In genomic region chr11:47243454-47243853, GRCh38 we compare ENCODE assay signal across 13 cellular contexts. TPM values are rescaled to one million over a fixed set of nuclear protein-coding genes. Genes with fewer than 3 reads are reported as not detected.
DNase-seq lines count a peak whose midpoint lies in the region; TF ChIP-seq lines count a peak whose summit lies in the region.
"Had no signal": no experiment of that assay in that cellular context is flagged by ENCODE, and none has a peak within 500 bp of the region (broad histone marks: within the 10 kb centered on the region; RNA-seq: fewer than 3 reads in every experiment).

No MANE protein-coding gene starts in this region.

- H3K27me3 Mint-ChIP-seq in activated T-helper 2 cell treated with anti-CD3 and anti-CD28 coated beads, Interferon-gamma antibody, Interleukin-2, Interleukin-4, amounts not matched to agents 10 μg/mL and 5 μg/mL and 100 μg/mL, durations not matched to agents 14 hours and 24 hours and 36 hours (ENCODE audit: low read depth) = no peaks in the 10 kb centered on the region
- no peaks in the 10 kb centered on the region for H3K27me3 Mint-ChIP-seq in neural crest cell (ENCODE audit: low read depth)

- intact Hi-C loops in activated T-helper 2 cell treated with anti-CD3 and anti-CD28 coated beads, Interferon-gamma antibody, Interleukin-2, Interleukin-4, amounts not matched to agents 10 μg/mL and 5 μg/mL and 100 μg/mL, durations not matched to agents 14 hours and 24 hours and 36 hours (cut with micrococcal nuclease) = no loop called here

- no peaks in the 10 kb centered on the region for H3K9me3 Mint-ChIP-seq in activated T-helper 2 cell treated with anti-CD3 and anti-CD28 coated beads, Interferon-gamma antibody, Interleukin-2, Interleukin-4, amounts not matched to agents 10 μg/mL and 5 μg/mL and 100 μg/mL, durations not matched to agents 14 hours and 24 hours and 36 hours
- no peaks in the 10 kb centered on the region for H3K9me3 Mint-ChIP-seq in neural crest cell
- H3K9me3 Mint-ChIP-seq: activated naive CD4-positive, alpha-beta T cell treated with anti-CD3 and anti-CD28 coated beads for 36 hours had no signal

- in situ Hi-C loops in GM13976 (cut with MboI; ENCODE audit: low sequenced_read_pairs, unreplicated experiment) = no loop called here

- H3K27ac Mint-ChIP-seq in activated T-helper 2 cell treated with anti-CD3 and anti-CD28 coated beads, Interferon-gamma antibody, Interleukin-2, Interleukin-4, amounts not matched to agents 10 μg/mL and 5 μg/mL and 100 μg/mL, durations not matched to agents 14 hours and 24 hours and 36 hours = peak overlapping the region; percentile 35
- no peak overlapping the region for H3K27ac Mint-ChIP-seq in neural crest cell (ENCODE audit: unreplicated experiment)
- H3K27ac Mint-ChIP-seq: activated naive CD4-positive, alpha-beta T cell treated with anti-CD3 and anti-CD28 coated beads for 36 hours had no signal

- peaks cover 63% of the 10 kb centered on the region for H3K36me3 Mint-ChIP-seq in activated T-helper 2 cell treated with anti-CD3 and anti-CD28 coated beads, Interferon-gamma antibody, Interleukin-2, Interleukin-4, amounts not matched to agents 10 μg/mL and 5 μg/mL and 100 μg/mL, durations not matched to agents 14 hours and 24 hours and 36 hours (ENCODE audit: low read depth)
- H3K36me3 Mint-ChIP-seq in neural crest cell (ENCODE audit: low read depth) = peaks cover 16% of the 10 kb centered on the region

- H3K4me3 Mint-ChIP-seq in activated T-helper 2 cell treated with anti-CD3 and anti-CD28 coated beads, Interferon-gamma antibody, Interleukin-2, Interleukin-4, amounts not matched to agents 10 μg/mL and 5 μg/mL and 100 μg/mL, durations not matched to agents 14 hours and 24 hours and 36 hours (ENCODE audit: low read depth) = no peak overlapping the region
- H3K4me3 Mint-ChIP-seq in neural crest cell = peak overlapping the region; percentile 57
- H3K4me3 Mint-ChIP-seq: activated naive CD4-positive, alpha-beta T cell treated with anti-CD3 and anti-CD28 coated beads for 36 hours had no signal

- DNase-seq in NCI-H2196 (lab: John Stamatoyannopoulos, UW; ENCODE audit: unreplicated experiment) = peak; percentile 33
- no peak for DNase-seq in NCI-H2196 treated with DMSO at 0.1 percent for 48 hours (lab: John Stamatoyannopoulos, UW; ENCODE audit: unreplicated experiment)
- DNase-seq in activated T-helper 2 cell treated with anti-CD3 and anti-CD28 coated beads, Interferon-gamma antibody, Interleukin-2, Interleukin-4, amounts not matched to agents 10 μg/mL and 5 μg/mL and 100 μg/mL, durations not matched to agents 14 hours and 24 hours and 36 hours (ENCODE audit: low spot score) = no peak
- DNase-seq in neural crest cell (ENCODE audit: low read depth, low spot score) = no peak
- DNase-seq in NOMO-1 treated with dmso at 0.1 percent for 144 hours (lab: John Stamatoyannopoulos, UW; ENCODE audit: unreplicated experiment) = no peak
- no peak for DNase-seq in GM13976 (ENCODE audit: low spot score)
- DNase-seq: activated CD4-positive, alpha-beta T cell treated with anti-CD3 and anti-CD28 coated beads, Interleukin-2, amount 50 U/mL, for 1 hour; activated naive CD4-positive, alpha-beta T cell treated with anti-CD3 and anti-CD28 coated beads for 36 hours; caudate nucleus; left ventricle myocardium inferior; MM.1S; occipital lobe; tibial artery had no signal

- H3K4me1 Mint-ChIP-seq in activated T-helper 2 cell treated with anti-CD3 and anti-CD28 coated beads, Interferon-gamma antibody, Interleukin-2, Interleukin-4, amounts not matched to agents 10 μg/mL and 5 μg/mL and 100 μg/mL, durations not matched to agents 14 hours and 24 hours and 36 hours (ENCODE audit: low read depth) = peaks cover 17% of the 10 kb centered on the region
- H3K4me1 Mint-ChIP-seq in neural crest cell = peaks cover 9% of the 10 kb centered on the region

- TF ChIP-seq CTCF in neural crest cell (conservative IDR thresholded peaks at IDR 0.05) (no peak), GM13976 (IDR thresholded peaks at IDR 0.05; ENCODE audit: borderline replicate concordance, control extremely low read depth, extremely low read depth, insufficient read depth, missing control alignments) (no peak)

RNA-seq across cellular contexts. Expression of gene ACP2, which starts 5.2 kb away (rescaled TPM):
- total RNA-seq in activated T-helper 2 cell treated with anti-CD3 and anti-CD28 coated beads, Interferon-gamma antibody, Interleukin-2, Interleukin-4, amounts not matched to agents 10 μg/mL and 5 μg/mL and 100 μg/mL, durations not matched to agents 14 hours and 24 hours and 36 hours = 23.2 and 24.5 TPM in 2 replicates
- total RNA-seq in neural crest cell = 41.0 and 41.7 TPM in 2 replicates

RNA-seq across cellular contexts. Expression of gene NR1H3, which starts 14.3 kb away (rescaled TPM):
- 10.8 and 11.4 TPM in 2 replicates for total RNA-seq in activated T-helper 2 cell treated with anti-CD3 and anti-CD28 coated beads, Interferon-gamma antibody, Interleukin-2, Interleukin-4, amounts not matched to agents 10 μg/mL and 5 μg/mL and 100 μg/mL, durations not matched to agents 14 hours and 24 hours and 36 hours
- 15.2 and 19.1 TPM in 2 replicates for total RNA-seq in neural crest cell

RNA-seq across cellular contexts. Expression of gene MADD, which starts 26.5 kb away (rescaled TPM):
- 83.2 and 89.4 TPM in 2 replicates for total RNA-seq in activated T-helper 2 cell treated with anti-CD3 and anti-CD28 coated beads, Interferon-gamma antibody, Interleukin-2, Interleukin-4, amounts not matched to agents 10 μg/mL and 5 μg/mL and 100 μg/mL, durations not matched to agents 14 hours and 24 hours and 36 hours
- 56.2 and 59.2 TPM in 2 replicates for total RNA-seq in neural crest cell

RNA-seq across cellular contexts. Expression of gene DDB2, which starts 28.7 kb away (rescaled TPM):
- total RNA-seq in activated T-helper 2 cell treated with anti-CD3 and anti-CD28 coated beads, Interferon-gamma antibody, Interleukin-2, Interleukin-4, amounts not matched to agents 10 μg/mL and 5 μg/mL and 100 μg/mL, durations not matched to agents 14 hours and 24 hours and 36 hours = 158 and 161 TPM in 2 replicates
- total RNA-seq in neural crest cell = 32.2 and 33.9 TPM in 2 replicates

RNA-seq across cellular contexts. Expression of gene PACSIN3, which starts 57.2 kb away (rescaled TPM):
- total RNA-seq in activated T-helper 2 cell treated with anti-CD3 and anti-CD28 coated beads, Interferon-gamma antibody, Interleukin-2, Interleukin-4, amounts not matched to agents 10 μg/mL and 5 μg/mL and 100 μg/mL, durations not matched to agents 14 hours and 24 hours and 36 hours = 21.4 and 22.2 TPM in 2 replicates
- 56.4 and 57.0 TPM in 2 replicates for total RNA-seq in neural crest cell
